ENCODE assay signal across 1 cellular context in the genomic region with DNA sequence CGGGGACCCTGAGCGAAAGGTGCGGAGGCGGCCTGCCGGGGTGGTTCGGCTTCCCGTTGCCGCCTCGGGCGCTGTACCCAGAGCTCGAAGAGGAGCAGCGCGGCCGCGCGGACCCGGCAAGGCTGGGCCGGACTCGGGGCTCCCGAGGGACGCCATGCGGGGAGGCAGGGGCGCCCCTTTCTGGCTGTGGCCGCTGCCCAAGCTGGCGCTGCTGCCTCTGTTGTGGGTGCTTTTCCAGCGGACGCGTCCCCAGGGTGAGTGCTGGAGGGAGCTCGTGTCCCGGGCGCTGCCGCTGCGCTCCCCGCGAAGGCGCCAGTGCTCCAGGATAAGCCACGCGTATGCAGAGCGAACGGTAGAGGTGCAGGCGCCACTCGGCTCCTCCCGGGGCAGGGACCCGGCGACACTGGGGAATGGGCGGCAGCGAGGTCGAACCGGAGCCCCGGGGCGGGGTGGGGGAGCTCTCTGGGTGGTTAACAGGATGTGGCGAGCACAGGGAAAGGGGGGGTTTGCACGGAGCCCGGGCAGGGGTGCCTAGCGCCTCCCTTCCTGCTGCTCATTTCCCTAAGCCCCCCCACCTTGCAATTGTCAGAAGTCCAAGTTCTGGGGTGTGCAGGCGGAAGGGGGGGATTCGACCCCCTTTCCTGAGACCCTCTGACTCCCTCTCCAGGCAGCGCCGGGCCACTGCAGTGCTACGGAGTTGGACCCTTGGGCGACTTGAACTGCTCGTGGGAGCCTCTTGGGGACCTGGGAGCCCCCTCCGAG.
TF ChIP-seq lines count a peak whose summit lies in the region.

A gene (plus strand): TSS at position 44 of the 762 bp plus-strand sequence. CDS start 111 bp downstream, at position 155.

TF ChIP-seq in HepG2, 621 proteins besides CTCF, POLR2A, EP300 and RAD21 (continued from another document and continues in another):
- TF ChIP-seq, protein P1, sequence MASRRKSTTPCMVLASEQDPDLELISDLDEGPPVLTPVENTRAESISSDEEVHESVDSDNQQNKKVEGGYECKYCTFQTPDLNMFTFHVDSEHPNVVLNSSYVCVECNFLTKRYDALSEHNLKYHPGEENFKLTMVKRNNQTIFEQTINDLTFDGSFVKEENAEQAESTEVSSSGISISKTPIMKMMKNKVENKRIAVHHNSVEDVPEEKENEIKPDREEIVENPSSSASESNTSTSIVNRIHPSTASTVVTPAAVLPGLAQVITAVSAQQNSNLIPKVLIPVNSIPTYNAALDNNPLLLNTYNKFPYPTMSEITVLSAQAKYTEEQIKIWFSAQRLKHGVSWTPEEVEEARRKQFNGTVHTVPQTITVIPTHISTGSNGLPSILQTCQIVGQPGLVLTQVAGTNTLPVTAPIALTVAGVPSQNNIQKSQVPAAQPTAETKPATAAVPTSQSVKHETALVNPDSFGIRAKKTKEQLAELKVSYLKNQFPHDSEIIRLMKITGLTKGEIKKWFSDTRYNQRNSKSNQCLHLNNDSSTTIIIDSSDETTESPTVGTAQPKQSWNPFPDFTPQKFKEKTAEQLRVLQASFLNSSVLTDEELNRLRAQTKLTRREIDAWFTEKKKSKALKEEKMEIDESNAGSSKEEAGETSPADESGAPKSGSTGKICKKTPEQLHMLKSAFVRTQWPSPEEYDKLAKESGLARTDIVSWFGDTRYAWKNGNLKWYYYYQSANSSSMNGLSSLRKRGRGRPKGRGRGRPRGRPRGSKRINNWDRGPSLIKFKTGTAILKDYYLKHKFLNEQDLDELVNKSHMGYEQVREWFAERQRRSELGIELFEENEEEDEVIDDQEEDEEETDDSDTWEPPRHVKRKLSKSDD (CRISPR knock-in tag; IDR thresholded peaks at IDR 0.05; ENCODE audit: low read depth), result 0 out of 2 replicates have a peak, but pooled peaks have one; percentile 56
- TF ChIP-seq, protein P2, sequence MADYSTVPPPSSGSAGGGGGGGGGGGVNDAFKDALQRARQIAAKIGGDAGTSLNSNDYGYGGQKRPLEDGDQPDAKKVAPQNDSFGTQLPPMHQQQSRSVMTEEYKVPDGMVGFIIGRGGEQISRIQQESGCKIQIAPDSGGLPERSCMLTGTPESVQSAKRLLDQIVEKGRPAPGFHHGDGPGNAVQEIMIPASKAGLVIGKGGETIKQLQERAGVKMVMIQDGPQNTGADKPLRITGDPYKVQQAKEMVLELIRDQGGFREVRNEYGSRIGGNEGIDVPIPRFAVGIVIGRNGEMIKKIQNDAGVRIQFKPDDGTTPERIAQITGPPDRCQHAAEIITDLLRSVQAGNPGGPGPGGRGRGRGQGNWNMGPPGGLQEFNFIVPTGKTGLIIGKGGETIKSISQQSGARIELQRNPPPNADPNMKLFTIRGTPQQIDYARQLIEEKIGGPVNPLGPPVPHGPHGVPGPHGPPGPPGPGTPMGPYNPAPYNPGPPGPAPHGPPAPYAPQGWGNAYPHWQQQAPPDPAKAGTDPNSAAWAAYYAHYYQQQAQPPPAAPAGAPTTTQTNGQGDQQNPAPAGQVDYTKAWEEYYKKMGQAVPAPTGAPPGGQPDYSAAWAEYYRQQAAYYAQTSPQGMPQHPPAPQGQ (CRISPR knock-in tag; IDR thresholded peaks at IDR 0.05; ENCODE audit: borderline replicate concordance), result no peak
- TF ChIP-seq, protein P3, sequence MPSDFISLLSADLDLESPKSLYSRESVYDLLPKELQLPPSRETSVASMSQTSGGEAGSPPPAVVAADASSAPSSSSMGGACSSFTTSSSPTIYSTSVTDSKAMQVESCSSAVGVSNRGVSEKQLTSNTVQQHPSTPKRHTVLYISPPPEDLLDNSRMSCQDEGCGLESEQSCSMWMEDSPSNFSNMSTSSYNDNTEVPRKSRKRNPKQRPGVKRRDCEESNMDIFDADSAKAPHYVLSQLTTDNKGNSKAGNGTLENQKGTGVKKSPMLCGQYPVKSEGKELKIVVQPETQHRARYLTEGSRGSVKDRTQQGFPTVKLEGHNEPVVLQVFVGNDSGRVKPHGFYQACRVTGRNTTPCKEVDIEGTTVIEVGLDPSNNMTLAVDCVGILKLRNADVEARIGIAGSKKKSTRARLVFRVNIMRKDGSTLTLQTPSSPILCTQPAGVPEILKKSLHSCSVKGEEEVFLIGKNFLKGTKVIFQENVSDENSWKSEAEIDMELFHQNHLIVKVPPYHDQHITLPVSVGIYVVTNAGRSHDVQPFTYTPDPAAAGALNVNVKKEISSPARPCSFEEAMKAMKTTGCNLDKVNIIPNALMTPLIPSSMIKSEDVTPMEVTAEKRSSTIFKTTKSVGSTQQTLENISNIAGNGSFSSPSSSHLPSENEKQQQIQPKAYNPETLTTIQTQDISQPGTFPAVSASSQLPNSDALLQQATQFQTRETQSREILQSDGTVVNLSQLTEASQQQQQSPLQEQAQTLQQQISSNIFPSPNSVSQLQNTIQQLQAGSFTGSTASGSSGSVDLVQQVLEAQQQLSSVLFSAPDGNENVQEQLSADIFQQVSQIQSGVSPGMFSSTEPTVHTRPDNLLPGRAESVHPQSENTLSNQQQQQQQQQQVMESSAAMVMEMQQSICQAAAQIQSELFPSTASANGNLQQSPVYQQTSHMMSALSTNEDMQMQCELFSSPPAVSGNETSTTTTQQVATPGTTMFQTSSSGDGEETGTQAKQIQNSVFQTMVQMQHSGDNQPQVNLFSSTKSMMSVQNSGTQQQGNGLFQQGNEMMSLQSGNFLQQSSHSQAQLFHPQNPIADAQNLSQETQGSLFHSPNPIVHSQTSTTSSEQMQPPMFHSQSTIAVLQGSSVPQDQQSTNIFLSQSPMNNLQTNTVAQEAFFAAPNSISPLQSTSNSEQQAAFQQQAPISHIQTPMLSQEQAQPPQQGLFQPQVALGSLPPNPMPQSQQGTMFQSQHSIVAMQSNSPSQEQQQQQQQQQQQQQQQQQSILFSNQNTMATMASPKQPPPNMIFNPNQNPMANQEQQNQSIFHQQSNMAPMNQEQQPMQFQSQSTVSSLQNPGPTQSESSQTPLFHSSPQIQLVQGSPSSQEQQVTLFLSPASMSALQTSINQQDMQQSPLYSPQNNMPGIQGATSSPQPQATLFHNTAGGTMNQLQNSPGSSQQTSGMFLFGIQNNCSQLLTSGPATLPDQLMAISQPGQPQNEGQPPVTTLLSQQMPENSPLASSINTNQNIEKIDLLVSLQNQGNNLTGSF (CRISPR knock-in tag; IDR thresholded peaks at IDR 0.05), result 0 out of 2 replicates have a peak, but pooled peaks have one; percentile 51
- TF ChIP-seq PRPF4 (IDR thresholded peaks at IDR 0.05; ENCODE audit: low read depth, low read length, poor library complexity, severe bottlenecking), result no peak
- TF ChIP-seq, protein P4, sequence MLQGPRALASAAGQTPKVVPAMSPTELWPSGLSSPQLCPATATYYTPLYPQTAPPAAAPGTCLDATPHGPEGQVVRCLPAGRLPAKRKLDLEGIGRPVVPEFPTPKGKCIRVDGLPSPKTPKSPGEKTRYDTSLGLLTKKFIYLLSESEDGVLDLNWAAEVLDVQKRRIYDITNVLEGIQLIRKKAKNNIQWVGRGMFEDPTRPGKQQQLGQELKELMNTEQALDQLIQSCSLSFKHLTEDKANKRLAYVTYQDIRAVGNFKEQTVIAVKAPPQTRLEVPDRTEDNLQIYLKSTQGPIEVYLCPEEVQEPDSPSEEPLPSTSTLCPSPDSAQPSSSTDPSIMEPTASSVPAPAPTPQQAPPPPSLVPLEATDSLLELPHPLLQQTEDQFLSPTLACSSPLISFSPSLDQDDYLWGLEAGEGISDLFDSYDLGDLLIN (CRISPR knock-in tag; IDR thresholded peaks at IDR 0.05; ENCODE audit: borderline replicate concordance), result no peak
- TF ChIP-seq, protein P5, sequence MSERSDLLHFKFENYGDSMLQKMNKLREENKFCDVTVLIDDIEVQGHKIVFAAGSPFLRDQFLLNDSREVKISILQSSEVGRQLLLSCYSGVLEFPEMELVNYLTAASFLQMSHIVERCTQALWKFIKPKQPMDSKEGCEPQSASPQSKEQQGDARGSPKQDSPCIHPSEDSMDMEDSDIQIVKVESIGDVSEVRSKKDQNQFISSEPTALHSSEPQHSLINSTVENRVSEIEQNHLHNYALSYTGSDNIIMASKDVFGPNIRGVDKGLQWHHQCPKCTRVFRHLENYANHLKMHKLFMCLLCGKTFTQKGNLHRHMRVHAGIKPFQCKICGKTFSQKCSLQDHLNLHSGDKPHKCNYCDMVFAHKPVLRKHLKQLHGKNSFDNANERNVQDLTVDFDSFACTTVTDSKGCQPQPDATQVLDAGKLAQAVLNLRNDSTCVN (CRISPR knock-in tag; IDR thresholded peaks at IDR 0.05; ENCODE audit: borderline replicate concordance), result no peak
- TF ChIP-seq, protein P6, sequence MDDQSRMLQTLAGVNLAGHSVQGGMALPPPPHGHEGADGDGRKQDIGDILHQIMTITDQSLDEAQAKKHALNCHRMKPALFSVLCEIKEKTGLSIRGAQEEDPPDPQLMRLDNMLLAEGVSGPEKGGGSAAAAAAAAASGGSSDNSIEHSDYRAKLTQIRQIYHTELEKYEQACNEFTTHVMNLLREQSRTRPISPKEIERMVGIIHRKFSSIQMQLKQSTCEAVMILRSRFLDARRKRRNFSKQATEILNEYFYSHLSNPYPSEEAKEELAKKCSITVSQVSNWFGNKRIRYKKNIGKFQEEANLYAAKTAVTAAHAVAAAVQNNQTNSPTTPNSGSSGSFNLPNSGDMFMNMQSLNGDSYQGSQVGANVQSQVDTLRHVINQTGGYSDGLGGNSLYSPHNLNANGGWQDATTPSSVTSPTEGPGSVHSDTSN (CRISPR knock-in tag; IDR thresholded peaks at IDR 0.05; ENCODE audit: borderline replicate concordance), result 0 out of 2 replicates have a peak, but pooled peaks have one; percentile 60
- TF ChIP-seq ZNF350 (CRISPR knock-in tag; IDR thresholded peaks at IDR 0.05; ENCODE audit: borderline replicate concordance, low read depth), result no peak; the same call in 1 of the 2 replicates
- TF ChIP-seq ZNF382 (CRISPR knock-in tag; IDR thresholded peaks at IDR 0.05; ENCODE audit: borderline replicate concordance), result no peak
- TF ChIP-seq GPN1 (CRISPR knock-in tag; IDR thresholded peaks at IDR 0.05; ENCODE audit: borderline replicate concordance), result no peak
- TF ChIP-seq MTF2 (CRISPR knock-in tag; IDR thresholded peaks at IDR 0.05; ENCODE audit: borderline replicate concordance), result no peak
- peak; percentile 60 for TF ChIP-seq HNRNPLL (IDR thresholded peaks at IDR 0.05; ENCODE audit: low read depth, low read length, poor library complexity, severe bottlenecking)
- TF ChIP-seq ZNF644 (CRISPR knock-in tag; IDR thresholded peaks at IDR 0.05; ENCODE audit: low read depth), result no peak
- TF ChIP-seq FOSL2 (CRISPR knock-in tag; IDR thresholded peaks at IDR 0.05), result no peak
- 0 out of 2 replicates have a peak, but pooled peaks have one; percentile 58 for TF ChIP-seq ZNF891 (CRISPR knock-in tag; IDR thresholded peaks at IDR 0.05)
- peak; percentile 37; the same call in 1 of the 2 replicates for TF ChIP-seq AKAP8 (CRISPR knock-in tag; IDR thresholded peaks at IDR 0.05)
- TF ChIP-seq, protein P7, sequence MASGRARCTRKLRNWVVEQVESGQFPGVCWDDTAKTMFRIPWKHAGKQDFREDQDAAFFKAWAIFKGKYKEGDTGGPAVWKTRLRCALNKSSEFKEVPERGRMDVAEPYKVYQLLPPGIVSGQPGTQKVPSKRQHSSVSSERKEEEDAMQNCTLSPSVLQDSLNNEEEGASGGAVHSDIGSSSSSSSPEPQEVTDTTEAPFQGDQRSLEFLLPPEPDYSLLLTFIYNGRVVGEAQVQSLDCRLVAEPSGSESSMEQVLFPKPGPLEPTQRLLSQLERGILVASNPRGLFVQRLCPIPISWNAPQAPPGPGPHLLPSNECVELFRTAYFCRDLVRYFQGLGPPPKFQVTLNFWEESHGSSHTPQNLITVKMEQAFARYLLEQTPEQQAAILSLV (CRISPR knock-in tag; IDR thresholded peaks at IDR 0.05; ENCODE audit: borderline replicate concordance), result peak; percentile 71; the same call in 1 of the 2 replicates
- TF ChIP-seq, protein P8, sequence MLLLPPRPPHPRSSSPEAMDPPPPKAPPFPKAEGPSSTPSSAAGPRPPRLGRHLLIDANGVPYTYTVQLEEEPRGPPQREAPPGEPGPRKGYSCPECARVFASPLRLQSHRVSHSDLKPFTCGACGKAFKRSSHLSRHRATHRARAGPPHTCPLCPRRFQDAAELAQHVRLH (CRISPR knock-in tag; IDR thresholded peaks at IDR 0.05; ENCODE audit: borderline replicate concordance, low read depth), result 0 out of 2 replicates have a peak, but pooled peaks have one; percentile 15
- TF ChIP-seq ESRRA (CRISPR knock-in tag; IDR thresholded peaks at IDR 0.05; ENCODE audit: low read depth), result 0 out of 2 replicates have a peak, but pooled peaks have one; percentile 28
- 0 out of 2 replicates have a peak, but pooled peaks have one; percentile 40 for TF ChIP-seq ZNF44 (CRISPR knock-in tag; IDR thresholded peaks at IDR 0.05)
- TF ChIP-seq, protein P9, sequence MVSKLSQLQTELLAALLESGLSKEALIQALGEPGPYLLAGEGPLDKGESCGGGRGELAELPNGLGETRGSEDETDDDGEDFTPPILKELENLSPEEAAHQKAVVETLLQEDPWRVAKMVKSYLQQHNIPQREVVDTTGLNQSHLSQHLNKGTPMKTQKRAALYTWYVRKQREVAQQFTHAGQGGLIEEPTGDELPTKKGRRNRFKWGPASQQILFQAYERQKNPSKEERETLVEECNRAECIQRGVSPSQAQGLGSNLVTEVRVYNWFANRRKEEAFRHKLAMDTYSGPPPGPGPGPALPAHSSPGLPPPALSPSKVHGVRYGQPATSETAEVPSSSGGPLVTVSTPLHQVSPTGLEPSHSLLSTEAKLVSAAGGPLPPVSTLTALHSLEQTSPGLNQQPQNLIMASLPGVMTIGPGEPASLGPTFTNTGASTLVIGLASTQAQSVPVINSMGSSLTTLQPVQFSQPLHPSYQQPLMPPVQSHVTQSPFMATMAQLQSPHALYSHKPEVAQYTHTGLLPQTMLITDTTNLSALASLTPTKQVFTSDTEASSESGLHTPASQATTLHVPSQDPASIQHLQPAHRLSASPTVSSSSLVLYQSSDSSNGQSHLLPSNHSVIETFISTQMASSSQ (IDR thresholded peaks at IDR 0.05; ENCODE audit: low read depth), result no peak
- TF ChIP-seq, protein P9 (CRISPR knock-in tag; IDR thresholded peaks at IDR 0.05; ENCODE audit: borderline replicate concordance), result no peak
- no peak for TF ChIP-seq CBX1 (IDR thresholded peaks at IDR 0.05; ENCODE audit: low read depth)
- TF ChIP-seq ZNF20 (CRISPR knock-in tag; IDR thresholded peaks at IDR 0.05), result no peak
- TF ChIP-seq ZNF780A (CRISPR knock-in tag; IDR thresholded peaks at IDR 0.05), result no peak; the same call in 1 of the 2 replicates
- TF ChIP-seq AGO1 (IDR thresholded peaks at IDR 0.05; ENCODE audit: low read depth, low read length, poor library complexity, severe bottlenecking), result peak; percentile 59
- TF ChIP-seq ZSCAN29 (CRISPR knock-in tag; conservative IDR thresholded peaks at IDR 0.05), result peak; percentile 78; the same call in 1 of the 2 replicates
- TF ChIP-seq ZSCAN30 (CRISPR knock-in tag; IDR thresholded peaks at IDR 0.05), result no peak
- no peak for TF ChIP-seq PCBP2 (optimal IDR thresholded peaks at IDR 0.05; ENCODE audit: low read depth, low read length, poor library complexity, severe bottlenecking)
- 0 out of 2 replicates have a peak, but pooled peaks have one; percentile 47 for TF ChIP-seq TOPORS (CRISPR knock-in tag; IDR thresholded peaks at IDR 0.05)
- peak; percentile 52; the same call in 1 of the 2 replicates for TF ChIP-seq ZNF556 (CRISPR knock-in tag; IDR thresholded peaks at IDR 0.05; ENCODE audit: borderline replicate concordance)
- no peak for TF ChIP-seq CBX5 (CRISPR knock-in tag; IDR thresholded peaks at IDR 0.05; ENCODE audit: borderline replicate concordance)
